In the genomic region with DNA sequence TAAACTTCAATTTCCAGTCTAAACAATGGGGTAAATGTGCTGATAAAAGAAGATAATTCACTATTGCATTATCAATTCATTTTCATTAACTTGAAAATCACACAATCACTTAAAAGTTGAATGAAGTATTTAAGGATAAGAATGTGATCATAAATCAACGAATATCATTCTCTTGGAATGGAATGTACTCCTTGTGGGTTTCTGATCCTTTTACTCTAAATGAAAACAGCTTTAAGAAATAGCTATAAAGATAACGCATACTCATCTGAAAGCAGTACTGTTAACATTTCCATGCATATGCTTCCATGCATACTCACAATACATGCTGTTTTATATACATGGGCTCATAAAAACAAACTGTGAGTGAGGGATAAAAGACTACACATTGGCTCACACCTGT, we compare ENCODE assay signal across 19 cellular contexts.
"Had no signal": no experiment of that assay in that cellular context is flagged by ENCODE, and none has a peak within 500 bp of the region (broad histone marks: within the 10 kb centered on the region; RNA-seq: fewer than 3 reads in every experiment).

No MANE protein-coding gene starts in this region.

- ATAC-seq: activated naive CD4-positive, alpha-beta T cell treated with anti-CD3 and anti-CD28 coated beads, Interleukin-2, amount 50 U/mL, for 72 hours; activated T-helper 17 cell treated with anti-CD3 and anti-CD28 coated beads, Interleukin-2, amount 50 U/mL, for 72 hours; effector memory CD8-positive, alpha-beta T cell; left lobe of liver; lower lobe of right lung; naive thymus-derived CD8-positive, alpha-beta T cell; sciatic nerve; WTC11 had no signal

- DNase-seq: activated CD8-positive, alpha-beta memory T cell treated with anti-CD3 and anti-CD28 coated beads, Interleukin-2, amount 50 U/mL, for 4 hours; activated T-cell treated with anti-CD3 and anti-CD28 coated beads, Interleukin-2, amount 50 U/mL, for 24 hours; colonic mucosa; dorsolateral prefrontal cortex; effector memory CD8-positive, alpha-beta T cell; esophagus squamous epithelium; lower lobe of right lung; naive thymus-derived CD8-positive, alpha-beta T cell; posterior cingulate gyrus; stimulated activated CD4-positive, alpha-beta T cell treated with anti-CD3 and anti-CD28 coated beads, Interleukin-2, amount 100 ng/mL, for 48 hours; stimulated activated CD8-positive, alpha-beta memory T cell treated with anti-CD3 and anti-CD28 coated beads, Interleukin-4, amount 100 ng/mL, for 48 hours; stimulated activated naive CD4-positive, alpha-beta T cell; T-helper 1 cell; upper lobe of left lung had no signal
